In genomic region chr2:229665158-229665557, GRCh38 we compare ENCODE assay signal across 18 cellular contexts. TPM values are rescaled to one million over a fixed set of nuclear protein-coding genes. Genes with fewer than 3 reads are reported as not detected.
DNase-seq lines count a peak whose midpoint lies in the region; ATAC-seq and TF ChIP-seq lines count a peak whose summit lies in the region.
"Had no signal": no experiment of that assay in that cellular context is flagged by ENCODE, and none has a peak within 500 bp of the region (broad histone marks: within the 10 kb centered on the region; RNA-seq: fewer than 3 reads in every experiment).

No MANE protein-coding gene starts in this region.

- TF ChIP-seq CTCF in lower leg skin (IDR thresholded peaks at IDR 0.05): no peak

- no peak for TF ChIP-seq POLR2A in lower leg skin (IDR thresholded peaks at IDR 0.05)

- no peak for ATAC-seq in GM21786 (IDR thresholded peaks at IDR 0.05; ENCODE audit: unreplicated experiment)
- ATAC-seq: CD8-positive, alpha-beta T cell; GM12878; GM23338; HCT116 had no signal

- H3K4me3 ChIP-seq in lower leg skin (ENCODE audit: low read depth, poor library complexity, severe bottlenecking): no peak overlapping the region
- H3K4me3 ChIP-seq: BLaER1, GM12878, GM23338 had no signal

- 35 to 45% methylated on average over 1 of the region's 1 CpG for WGBS in lower leg skin, 2 donors

- peak; percentile 74 for DNase-seq in cerebellar cortex (ENCODE audit: low spot score)
- DNase-seq in medulla oblongata (ENCODE audit: extremely low spot score): peak; percentile 79
- DNase-seq in putamen (ENCODE audit: low spot score): peak; percentile 45
- no peak for DNase-seq in lower leg skin (ENCODE audit: low spot score in 2 of 2)
- no peak for DNase-seq in UCSD-AML1 (lab: John Stamatoyannopoulos, UW; ENCODE audit: unreplicated experiment)
- DNase-seq: Caco-2; CD4-positive, CD25-positive, alpha-beta regulatory T cell; CD8-positive, alpha-beta T cell; DMS153; DND-41; GDM1; H9 had no signal

- intact Hi-C loops in lower leg skin (cut with DNase I; ENCODE audit: low total_unique reads): no loop called here

RNA-seq across cellular contexts. Expression of gene DNER, which starts 49.2 kb away (rescaled TPM):
- total RNA-seq in lower leg skin: 10 to 100 TPM in 2 of 4 donors, 1 to 10 TPM in 2; 2.8 to 20.1 (median 12.8) TPM
- total RNA-seq: B cell; Caco-2; CD4-positive, CD25-positive, alpha-beta regulatory T cell; CD8-positive, alpha-beta T cell; GM12878 had no signal

Comparison
In these comparisons a context has a peak if more than half of its experiments do, and no peak if none do; other contexts are left out.
1. DNase-seq: peak in cerebellar cortex (single experiment), medulla oblongata (single experiment) and putamen (single experiment); none in lower leg skin (0 of 2) and UCSD-AML1 (single experiment).